16 cellular contexts compared by ENCODE assay signal in genomic region chr3:8875831-8876230, GRCh38.
DNase-seq lines count a peak whose midpoint lies in the region; TF ChIP-seq lines count a peak whose summit lies in the region.
"Had no signal": no experiment of that assay in that cellular context is flagged by ENCODE, and none has a peak within 500 bp of the region (broad histone marks: within the 10 kb centered on the region; RNA-seq: fewer than 3 reads in every experiment).

No MANE protein-coding gene starts in this region.

- intact Hi-C loops in sigmoid colon (cut with DNase I), result no loop called here

- no peaks in the 10 kb centered on the region for H3K79me2 ChIP-seq in GM23248 (ENCODE audit: insufficient read depth)

- TF ChIP-seq EP300 in sigmoid colon (IDR thresholded peaks at IDR 0.05), result no peak

- no peaks in the 10 kb centered on the region for H3K9me3 Mint-ChIP-seq in CD8-positive, alpha-beta memory T cell
- H3K9me3 Mint-ChIP-seq: CD4-positive, CD25-positive, alpha-beta regulatory T cell had no signal

- H3K27ac ChIP-seq in GM23248 (no peak overlapping the region), sigmoid colon (no peak overlapping the region)
- H3K27ac ChIP-seq in CD8-positive, alpha-beta memory T cell (ENCODE audit: low read depth, low read length), result no peak overlapping the region
- H3K27ac ChIP-seq: 22Rv1; BLaER1 treated with 17β-estradiol and CSF1 and Interleukin-3, amounts not matched to agents 10 nM and 100 nM had no signal

- POLR2A ChIA-PET in CD8-positive, alpha-beta memory T cell (lab: Charles Lee), result no interaction called here

- H3F3A ChIP-seq in GM23248 (ENCODE audit: insufficient read depth), result peaks cover 19% of the 10 kb centered on the region; the same call in 1 of the 2 replicates

- no peaks in the 10 kb centered on the region for H3K4me1 Mint-ChIP-seq in CD8-positive, alpha-beta memory T cell

- TF ChIP-seq CTCF in fibroblast of the aortic adventitia (IDR thresholded peaks at IDR 0.05; ENCODE audit: insufficient read depth, low read length) (no peak), sigmoid colon (IDR thresholded peaks at IDR 0.05) (no peak)

- H3K27me3 ChIP-seq in GM23248 (replicated peaks; ENCODE audit: insufficient read depth) (no peaks in the 10 kb centered on the region), sigmoid colon (no peaks in the 10 kb centered on the region)
- no peaks in the 10 kb centered on the region for H3K27me3 ChIP-seq in CD8-positive, alpha-beta memory T cell (ENCODE audit: insufficient read depth, low read length, poor library complexity, severe bottlenecking)
- H3K27me3 ChIP-seq: BLaER1 treated with 17β-estradiol and CSF1 and Interleukin-3, amounts not matched to agents 10 nM and 100 nM had no signal

- DNase-seq in DMS 273 (lab: John Stamatoyannopoulos, UW; ENCODE audit: unreplicated experiment) (peak; percentile 3), DMS 273 treated with DMSO at 0.1 percent for 48 hours (lab: John Stamatoyannopoulos, UW) (no peak), GM23248 (peak; percentile 71), cerebellar cortex (ENCODE audit: low spot score) (peak; percentile 3), fibroblast of the aortic adventitia (ENCODE audit: low read depth) (peak; percentile 93), sigmoid colon (no peak), GM19238 (ENCODE audit: insufficient read length, low spot score) (no peak)
- no peak for DNase-seq in CD8-positive, alpha-beta memory T cell
- DNase-seq: Calu3; CD4-positive, CD25-positive, alpha-beta regulatory T cell; DMS153; DMS79 treated with DMSO at 0.1 percent for 48 hours; GF-D8; IMR-90 had no signal

- peaks cover 10 to 36% (median 18%) of the 10 kb centered on the region in 3 donors for H3K36me3 Mint-ChIP-seq in CD8-positive, alpha-beta memory T cell

- H3K36me3 ChIP-seq in GM23248 (ENCODE audit: low read depth) (peaks cover 4% of the 10 kb centered on the region; the same call in 1 of the 2 replicates), sigmoid colon (peaks cover 0 to 8% (median 0%) of the 10 kb centered on the region in 4 donors)
- H3K36me3 ChIP-seq in CD8-positive, alpha-beta memory T cell (ENCODE audit: insufficient read depth, low read length), result no peaks in the 10 kb centered on the region

- no peak overlapping the region for H3K9ac ChIP-seq in GM23248
- H3K9ac ChIP-seq: BLaER1 treated with 17β-estradiol and CSF1 and Interleukin-3, amounts not matched to agents 10 nM and 100 nM had no signal

- H3K9me2 ChIP-seq in GM23248 (ENCODE audit: insufficient read depth), result no peaks in the 10 kb centered on the region

- in situ Hi-C loops in GM23248 (cut with MboI), result no loop called here

- peaks cover 31% of the 10 kb centered on the region for H3K4me1 ChIP-seq in GM23248 (ENCODE audit: insufficient read depth)
- H3K4me1 ChIP-seq in sigmoid colon, result peaks cover 0 to 5% (median 0%) of the 10 kb centered on the region in 4 donors
- no peaks in the 10 kb centered on the region for H3K4me1 ChIP-seq in CD8-positive, alpha-beta memory T cell (ENCODE audit: insufficient read depth, low read length)
- H3K4me1 ChIP-seq: BLaER1 treated with 17β-estradiol and CSF1 and Interleukin-3, amounts not matched to agents 10 nM and 100 nM had no signal

- no peak for TF ChIP-seq POLR2A in sigmoid colon (IDR thresholded peaks at IDR 0.05)

- H3K27me3 Mint-ChIP-seq in CD8-positive, alpha-beta memory T cell, result no peaks in the 10 kb centered on the region
- H3K27me3 Mint-ChIP-seq: CD4-positive, CD25-positive, alpha-beta regulatory T cell had no signal

- H3K4me3 ChIP-seq in GM23248 (no peak overlapping the region), fibroblast of the aortic adventitia (ENCODE audit: low read depth, low read length) (no peak overlapping the region), sigmoid colon (no peak overlapping the region)
- no peak overlapping the region for H3K4me3 ChIP-seq in CD8-positive, alpha-beta memory T cell (ENCODE audit: low read length)
- H3K4me3 ChIP-seq: BLaER1 treated with 17β-estradiol and CSF1 and Interleukin-3, amounts not matched to agents 10 nM and 100 nM had no signal

- CTCF ChIA-PET in CD8-positive, alpha-beta memory T cell (lab: Charles Lee), result no interaction called here

- H3K4me3 Mint-ChIP-seq in CD8-positive, alpha-beta memory T cell, result no peak overlapping the region
- H3K4me3 Mint-ChIP-seq: CD4-positive, CD25-positive, alpha-beta regulatory T cell had no signal

- H3K4me2 ChIP-seq in GM23248 (ENCODE audit: unreplicated experiment), result no peak overlapping the region
- H3K4me2 ChIP-seq: BLaER1 treated with 17β-estradiol and CSF1 and Interleukin-3, amounts not matched to agents 10 nM and 100 nM had no signal

- H4K20me1 ChIP-seq in GM23248 (ENCODE audit: insufficient read depth), result no peaks in the 10 kb centered on the region
- H4K20me1 ChIP-seq: BLaER1 treated with 17β-estradiol and CSF1 and Interleukin-3, amounts not matched to agents 10 nM and 100 nM had no signal

- H3K9me3 ChIP-seq in GM23248 (ENCODE audit: low read depth), result no peaks in the 10 kb centered on the region
- no peaks in the 10 kb centered on the region for H3K9me3 ChIP-seq in sigmoid colon
- no peaks in the 10 kb centered on the region for H3K9me3 ChIP-seq in CD8-positive, alpha-beta memory T cell (ENCODE audit: low read length)

- no peak overlapping the region for H3K27ac Mint-ChIP-seq in CD8-positive, alpha-beta memory T cell
- H3K27ac Mint-ChIP-seq: CD4-positive, CD25-positive, alpha-beta regulatory T cell had no signal

- no peak overlapping the region for H2AFZ ChIP-seq in GM23248

Comparison
In these comparisons a context has a peak if more than half of its experiments do, and no peak if none do; other contexts are left out.
1. DNase-seq: peak in DMS 273 (single experiment), GM23248 (single experiment), cerebellar cortex (single experiment) and fibroblast of the aortic adventitia (single experiment); none in DMS 273 treated with DMSO at 0.1 percent for 48 hours (single experiment), sigmoid colon (single experiment), GM19238 (single experiment) and CD8-positive, alpha-beta memory T cell (0 of 5).